Comparison of ENCODE assay signal across 8 cellular contexts in the genomic region with DNA sequence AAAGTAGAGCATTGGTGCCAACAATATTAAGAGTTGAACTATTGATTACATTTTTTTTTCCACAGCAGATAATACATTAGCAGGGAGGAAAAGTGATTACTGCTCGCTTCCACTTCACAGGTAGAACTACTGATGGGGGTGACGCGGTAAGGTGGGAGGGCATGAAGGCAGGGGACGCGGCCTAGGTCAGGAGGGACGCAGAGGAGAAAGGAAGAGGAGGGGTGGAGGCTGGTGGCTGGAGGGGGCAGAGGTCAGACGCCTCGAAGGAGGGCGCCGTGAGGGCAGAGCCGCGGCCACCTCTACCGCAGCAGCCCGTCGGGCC. TPM values are rescaled to one million over a fixed set of nuclear protein-coding genes. Genes with fewer than 3 reads are reported as not detected.
DNase-seq lines count a peak whose midpoint lies in the region; TF ChIP-seq lines count a peak whose summit lies in the region.

No MANE protein-coding gene starts in this region.

- peaks cover 7% of the 10 kb centered on the region for H3K79me1 ChIP-seq in trophoblast cell (ENCODE audit: low read length)

- H3K27me3 ChIP-seq in MM.1S (replicated peaks; ENCODE audit: insufficient read depth, low read length) (no peaks in the 10 kb centered on the region), trophoblast cell (ENCODE audit: insufficient read depth, low read length) (no peaks in the 10 kb centered on the region)

- no peaks in the 10 kb centered on the region for H3K79me2 ChIP-seq in MM.1S (ENCODE audit: low read length)
- peaks cover 6% of the 10 kb centered on the region for H3K79me2 ChIP-seq in trophoblast cell (ENCODE audit: control insufficient read depth, insufficient read depth, low read length, poor library complexity)

- in situ Hi-C loops in GM13976 (cut with MboI; ENCODE audit: low sequenced_read_pairs, unreplicated experiment): no loop called here

- WGBS in trophoblast cell (ENCODE audit: extremely low coverage, insufficient coverage, insufficient read length): no CpG with 5 or more reads among the region's 15 CpGs

- H2AFZ ChIP-seq in MM.1S (ENCODE audit: low read length): 0 out of 2 replicates have a peak overlapping the region, but pooled peaks have one; percentile 45
- H2AFZ ChIP-seq in trophoblast cell (ENCODE audit: insufficient read depth, low read length, poor library complexity): peak overlapping the region; percentile 62

- H2AK5ac ChIP-seq in trophoblast cell (ENCODE audit: low read length): no peak overlapping the region

- H3K4me1 ChIP-seq in MM.1S (ENCODE audit: low read length) (no peaks in the 10 kb centered on the region), trophoblast cell (ENCODE audit: control insufficient read depth in 1 of 2, insufficient read depth in 2 of 2, low read length in 2 of 2) (peaks cover 3 to 5% of the 10 kb centered on the region in 2 experiments)

- peak overlapping the region; percentile 43 for H4K12ac ChIP-seq in trophoblast cell (ENCODE audit: low read depth, low read length)

- H3K4ac ChIP-seq in trophoblast cell (ENCODE audit: low read depth, low read length): no peak overlapping the region

- H2BK5ac ChIP-seq in trophoblast cell (ENCODE audit: low read depth, low read length, poor library complexity): no peak overlapping the region

- DNase-seq in GM10266 (ENCODE audit: extremely low spot score) (peak; percentile 47), MM.1S (no peak), epithelial cell of esophagus (ENCODE audit: low read depth) (no peak), trophoblast cell (no peak), HPDE6-E6E7 (ENCODE audit: extremely low spot score) (no peak), GM13976 (ENCODE audit: low spot score) (no peak), NK-92 (lab: John Stamatoyannopoulos, UW; ENCODE audit: unreplicated experiment) (no peak), posterior vena cava (ENCODE audit: low spot score) (no peak)

- H2BK12ac ChIP-seq in trophoblast cell (ENCODE audit: low read length): no peak overlapping the region

- H3K36me3 ChIP-seq in MM.1S (replicated peaks; ENCODE audit: insufficient read depth, low read length) (no peaks in the 10 kb centered on the region), trophoblast cell (ENCODE audit: control insufficient read depth in 1 of 2, insufficient read depth in 2 of 2, low read length in 2 of 2) (no peaks in the 10 kb centered on the region)

- H3F3A ChIP-seq in MM.1S (ENCODE audit: insufficient read depth, low read length): no peaks in the 10 kb centered on the region

- H4K8ac ChIP-seq in trophoblast cell (ENCODE audit: low read depth, low read length): peak overlapping the region; percentile 8

- H3K9me3 ChIP-seq in MM.1S (replicated peaks; ENCODE audit: insufficient read depth, low read length) (no peaks in the 10 kb centered on the region), trophoblast cell (ENCODE audit: insufficient read depth, low read depth, low read length) (no peaks in the 10 kb centered on the region)

- peak overlapping the region; percentile 49; the same call in 1 of the 2 replicates for H3K4me2 ChIP-seq in MM.1S (ENCODE audit: low read depth, low read length)
- H3K4me2 ChIP-seq in trophoblast cell (ENCODE audit: low read length): peak overlapping the region; percentile 56

- H3K9ac ChIP-seq in MM.1S (ENCODE audit: low read length) (no peak overlapping the region), trophoblast cell (ENCODE audit: low read length) (no peak overlapping the region)

- H3K27ac ChIP-seq in MM.1S (ENCODE audit: low read length) (no peak overlapping the region), trophoblast cell (ENCODE audit: low read depth, low read length) (no peak overlapping the region)

- H3K14ac ChIP-seq in trophoblast cell (ENCODE audit: low read length): no peak overlapping the region

- intact Hi-C loops in posterior vena cava (cut with DNase I): no loop called here

- H3K18ac ChIP-seq in trophoblast cell (ENCODE audit: low read length): no peak overlapping the region

- H4K20me1 ChIP-seq in MM.1S (ENCODE audit: insufficient read depth, low read length): no peaks in the 10 kb centered on the region

- H3K23ac ChIP-seq in trophoblast cell (ENCODE audit: low read length): no peak overlapping the region

- no peaks in the 10 kb centered on the region for H3K9me2 ChIP-seq in MM.1S (replicated peaks; ENCODE audit: insufficient read depth, low read length)

- no peak for TF ChIP-seq CTCF in GM10266 (IDR thresholded peaks at IDR 0.05; ENCODE audit: control insufficient read depth, insufficient read depth, low read depth, missing control alignments)
- no peak for TF ChIP-seq CTCF in MM.1S (IDR thresholded peaks at IDR 0.05; ENCODE audit: low read length)
- no peak for TF ChIP-seq CTCF in epithelial cell of esophagus (IDR thresholded peaks at IDR 0.05; ENCODE audit: insufficient read depth, low read depth, low read length, missing control alignments)
- no peak for TF ChIP-seq CTCF in GM13976 (IDR thresholded peaks at IDR 0.05; ENCODE audit: borderline replicate concordance, control extremely low read depth, extremely low read depth, insufficient read depth, missing control alignments)

- H2BK120ac ChIP-seq in trophoblast cell (ENCODE audit: insufficient read depth, low read length, poor library complexity): no peak overlapping the region

- H3K4me3 ChIP-seq in MM.1S (ENCODE audit: low read length) (peak overlapping the region; percentile 48), epithelial cell of esophagus (ENCODE audit: low read length) (peak overlapping the region; percentile 39), trophoblast cell (ENCODE audit: low read depth, low read length) (peak overlapping the region; percentile 99)

- no peak overlapping the region for H4K91ac ChIP-seq in trophoblast cell (ENCODE audit: low read depth, low read length)

RNA-seq across cellular contexts. Expression of gene B3GLCT, which starts 0.3 kb away (rescaled TPM):
- 6.2 and 6.3 TPM in 2 replicates for polyA plus RNA-seq in trophoblast cell (2013)
- total RNA-seq in posterior vena cava: 1 to 10 TPM; 5.6 to 7.3 TPM

RNA-seq across cellular contexts. Expression of gene HSPH1, which starts 37.8 kb away (rescaled TPM):
- polyA plus RNA-seq in trophoblast cell (2013): 82.9 and 87.6 TPM in 2 replicates
- 10 to 100 TPM; 42.3 to 54.1 TPM for total RNA-seq in posterior vena cava

Comparison
In these comparisons a context has a peak if more than half of its experiments do, and no peak if none do; other contexts are left out.
1. H3K4me3 ChIP-seq: peak in every context shown above with its lines; median percentile 99 in trophoblast cell; 48 in MM.1S; 39 in epithelial cell of esophagus.